22 cellular contexts compared by ENCODE assay signal in the genomic region with DNA sequence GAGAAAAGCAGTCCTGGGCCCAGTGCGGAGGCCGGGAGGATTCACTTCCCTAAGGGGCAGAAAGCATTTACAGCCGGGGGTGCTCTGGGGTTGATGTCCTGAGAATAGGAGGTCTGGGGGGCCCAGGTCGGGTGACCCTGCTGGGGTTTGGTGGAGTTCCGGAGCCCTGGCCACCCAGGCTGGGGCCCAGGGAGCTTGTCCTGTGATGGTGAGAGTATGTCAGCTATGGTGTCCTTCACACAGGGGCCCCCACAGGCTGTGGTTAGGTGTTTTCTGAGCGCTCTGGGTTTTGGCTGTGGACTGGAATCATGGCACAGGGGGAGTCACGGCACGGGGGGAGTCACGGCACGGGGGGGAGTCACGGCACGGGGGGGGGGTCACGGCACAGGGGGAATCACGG.
"Had no signal": no experiment of that assay in that cellular context is flagged by ENCODE, and none has a peak within 500 bp of the region (broad histone marks: within the 10 kb centered on the region; RNA-seq: fewer than 3 reads in every experiment).

No MANE protein-coding gene starts in this region.

- H3K27ac Mint-ChIP-seq: nephron progenitor cell had no signal

- ATAC-seq: left cardiac atrium, left ventricle myocardium superior had no signal

- DNase-seq: colonic mucosa; dermis blood vessel endothelial cell; erythroblast; foreskin melanocyte; head of caudate nucleus; kidney; left cardiac atrium; left ventricle myocardium superior; mesendoderm; naive B cell; nephron progenitor cell; posterior cingulate gyrus; sigmoid colon; stimulated activated CD4-positive, alpha-beta T cell treated with anti-CD3 and anti-CD28 coated beads, Interleukin-12 subunit alpha, Interleukin-12 subunit beta, amount 100 ng/mL, for 4 hours; stimulated activated naive CD4-positive, alpha-beta T cell treated with Interleukin-2 at 50 U/mL for 16 hours; tibial artery; uterus had no signal

- H3K36me3 ChIP-seq: colonic mucosa, neutrophil, sigmoid colon, tibial artery, upper lobe of left lung, uterus had no signal

- H3K4me1 ChIP-seq: colonic mucosa, sigmoid colon, tibial artery, upper lobe of left lung, uterus had no signal

- H3K79me2 ChIP-seq: hepatocyte had no signal

- H3K36me3 Mint-ChIP-seq: naive B cell had no signal

- H2AFZ ChIP-seq: hepatocyte had no signal

- H3K4me3 Mint-ChIP-seq: nephron progenitor cell had no signal

- H3K4me2 ChIP-seq: hepatocyte had no signal

- H3K4me3 ChIP-seq: colonic mucosa, hepatocyte, sigmoid colon, skin epidermis, tibial artery, upper lobe of left lung, uterus had no signal

- FAIRE-seq: endothelial cell of umbilical vein, kidney had no signal

- H3K27ac ChIP-seq: colonic mucosa, hepatocyte, neutrophil, sigmoid colon, skin epidermis, tibial artery, upper lobe of left lung, uterus had no signal

- H3K27me3 ChIP-seq: colonic mucosa, hepatocyte, upper lobe of left lung, uterus had no signal

- H3K9me3 ChIP-seq: colonic mucosa, neutrophil, tibial artery, upper lobe of left lung, uterus had no signal
